Comparison of ENCODE assay signal across 20 cellular contexts in genomic region chr13:28245465-28245864, GRCh38.
"Had no signal": no experiment of that assay in that cellular context is flagged by ENCODE, and none has a peak within 500 bp of the region (broad histone marks: within the 10 kb centered on the region; RNA-seq: fewer than 3 reads in every experiment).

No MANE protein-coding gene starts in this region.

- H3K9me3 Mint-ChIP-seq: activated CD4-positive, alpha-beta memory T cell treated with anti-CD3 and anti-CD28 coated beads, Interleukin-2, amount 10 ng/mL, durations not matched to agents 7 days and 5 days; activated naive CD4-positive, alpha-beta T cell treated with anti-CD3 and anti-CD28 coated beads for 36 hours; activated T-cell treated with anti-CD3 and anti-CD28 coated beads, Interleukin-2, amount 50 U/mL, for 72 hours; endodermal cell; WTC11 had no signal

- ATAC-seq: activated CD4-positive, alpha-beta T cell treated with anti-CD3 and anti-CD28 coated beads for 36 hours; activated T-cell treated with anti-CD3 and anti-CD28 coated beads, Interleukin-2, amount 50 U/mL, for 72 hours; gastrocnemius medialis; left cardiac atrium; stimulated activated naive CD8-positive, alpha-beta T cell treated with anti-CD3 and anti-CD28 coated beads, Interleukin-15, Interleukin-2, amounts not matched to agents 100 U/mL and 50 U/mL, for 24 hours; upper lobe of right lung; WTC11 had no signal

- H3K4me1 Mint-ChIP-seq: endodermal cell, neural crest cell had no signal

- H3K27ac Mint-ChIP-seq: activated CD4-positive, alpha-beta memory T cell treated with anti-CD3 and anti-CD28 coated beads, Interleukin-2, amount 10 ng/mL, durations not matched to agents 7 days and 5 days; activated CD4-positive, alpha-beta T cell treated with anti-CD3 and anti-CD28 coated beads for 36 hours; activated naive CD4-positive, alpha-beta T cell treated with anti-CD3 and anti-CD28 coated beads for 36 hours; activated T-cell treated with anti-CD3 and anti-CD28 coated beads, Interleukin-2, amount 50 U/mL, for 72 hours; endodermal cell; T-helper 2 cell treated with Interferon-gamma antibody and Interleukin-4, amounts not matched to agents 5 μg/mL and 100 μg/mL, for 36 hours; WTC11 had no signal

- H3K27me3 Mint-ChIP-seq: activated CD4-positive, alpha-beta memory T cell treated with anti-CD3 and anti-CD28 coated beads, Interleukin-2, amount 10 ng/mL, durations not matched to agents 7 days and 5 days; activated CD4-positive, alpha-beta T cell treated with anti-CD3 and anti-CD28 coated beads for 36 hours had no signal

- H3K4me3 Mint-ChIP-seq: activated CD4-positive, alpha-beta memory T cell treated with anti-CD3 and anti-CD28 coated beads, Interleukin-2, amount 10 ng/mL, durations not matched to agents 7 days and 5 days; activated CD4-positive, alpha-beta T cell treated with anti-CD3 and anti-CD28 coated beads for 36 hours; activated naive CD4-positive, alpha-beta T cell treated with anti-CD3 and anti-CD28 coated beads for 36 hours; activated T-cell treated with anti-CD3 and anti-CD28 coated beads, Interleukin-2, amount 50 U/mL, for 72 hours; endodermal cell; neural crest cell; T-helper 2 cell treated with Interferon-gamma antibody and Interleukin-4, amounts not matched to agents 5 μg/mL and 100 μg/mL, for 36 hours; WTC11 had no signal

- DNase-seq: activated CD4-positive, alpha-beta memory T cell treated with anti-CD3 and anti-CD28 coated beads, Interleukin-2, amount 10 ng/mL, durations not matched to agents 7 days and 5 days; activated CD4-positive, alpha-beta T cell treated with anti-CD3 and anti-CD28 coated beads for 36 hours; activated effector memory CD4-positive, alpha-beta T cell treated with Interleukin-2 at 50 U/mL for 16 hours; activated naive CD4-positive, alpha-beta T cell treated with anti-CD3 and anti-CD28 coated beads for 36 hours; activated T-cell treated with anti-CD3 and anti-CD28 coated beads, Interleukin-2, amount 50 U/mL, for 72 hours; cerebellar nuclear complex; cortex of kidney; endodermal cell; esophagus squamous epithelium; gastrocnemius medialis; hypothalamus; islet precursor cell; left cardiac atrium; spleen; stimulated activated CD4-positive, alpha-beta T cell treated with anti-CD3 and anti-CD28 coated beads, Interleukin-4, amount 100 ng/mL, for 24 hours; stimulated activated naive CD8-positive, alpha-beta T cell treated with anti-CD3 and anti-CD28 coated beads, Interleukin-15, Interleukin-2, amounts not matched to agents 100 U/mL and 50 U/mL, for 24 hours; upper lobe of right lung had no signal
